In the genomic region with DNA sequence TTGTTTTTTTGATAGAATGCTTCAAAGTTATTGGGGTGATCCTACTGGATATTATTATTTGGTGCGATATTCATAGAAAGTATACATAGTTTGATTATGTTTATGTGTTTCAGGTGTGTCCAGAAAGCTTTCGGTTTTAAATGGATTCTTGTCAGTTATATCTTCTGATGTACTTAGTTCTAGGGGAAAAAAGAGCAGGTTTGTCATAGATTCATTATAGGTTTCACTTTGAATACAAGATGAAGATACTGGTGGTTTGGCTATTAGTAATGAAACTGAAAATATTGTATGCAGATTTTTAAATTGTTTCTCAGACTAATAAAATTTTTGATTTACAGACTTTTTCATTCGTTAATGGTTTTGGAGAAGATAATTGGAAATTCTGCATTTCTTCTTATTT, we compare ENCODE assay signal across 12 cellular contexts.
DNase-seq lines count a peak whose midpoint lies in the region; ATAC-seq and FAIRE-seq lines count a peak whose summit lies in the region.
"Had no signal": no experiment of that assay in that cellular context is flagged by ENCODE, and none has a peak within 500 bp of the region (broad histone marks: within the 10 kb centered on the region; RNA-seq: fewer than 3 reads in every experiment).

No MANE protein-coding gene starts in this region.

- ATAC-seq in GM18909 (IDR thresholded peaks at IDR 0.05; ENCODE audit: poor library complexity, unreplicated experiment) (peak; percentile 94), GM21529 (IDR thresholded peaks at IDR 0.05; ENCODE audit: unreplicated experiment) (peak; percentile 93), HG03135 (IDR thresholded peaks at IDR 0.05; ENCODE audit: unreplicated experiment) (peak; percentile 94)

- DNase-seq in inferior parietal cortex (ENCODE audit: extremely low spot score), result no peak
- no peak for DNase-seq in DMS79 (lab: John Stamatoyannopoulos, UW)
- no peak for DNase-seq in NCI-H748 treated with DMSO at 0.1 percent for 48 hours (lab: John Stamatoyannopoulos, UW)
- DNase-seq: DMS53, H7, NCI-H69, nucleus accumbens, substantia nigra had no signal

- peak; percentile 27 for FAIRE-seq in islet of Langerhans (lab: Jason Lieb, UNC)
